18 cellular contexts compared by ENCODE assay signal in genomic region chr7:46939558-46939957, GRCh38.
DNase-seq lines count a peak whose midpoint lies in the region; ATAC-seq and TF ChIP-seq lines count a peak whose summit lies in the region.
"Had no signal": no experiment of that assay in that cellular context is flagged by ENCODE, and none has a peak within 500 bp of the region (broad histone marks: within the 10 kb centered on the region; RNA-seq: fewer than 3 reads in every experiment).

No MANE protein-coding gene starts in this region.

- TF ChIP-seq CTCF in OCI-LY3 (IDR thresholded peaks at IDR 0.05; ENCODE audit: low read depth, low read length), result no peak

- peaks cover 8% of the 10 kb centered on the region for H3K9me3 Mint-ChIP-seq in activated naive CD4-positive, alpha-beta T cell treated with anti-CD3 and anti-CD28 coated beads, Interleukin-2, amount 10 ng/mL, durations not matched to agents 7 days and 5 days
- H3K9me3 Mint-ChIP-seq in activated naive CD4-positive, alpha-beta T cell treated with anti-CD3 and anti-CD28 coated beads for 36 hours, result no peaks in the 10 kb centered on the region

- ATAC-seq in GM18505 (IDR thresholded peaks at IDR 0.05; ENCODE audit: unreplicated experiment), result no peak

- peaks cover 6% of the 10 kb centered on the region for H3K4me1 ChIP-seq in Karpas-422 (ENCODE audit: low read length)
- H3K4me1 ChIP-seq in OCI-LY3 (ENCODE audit: low read length), result peaks cover 56% of the 10 kb centered on the region

- no peak overlapping the region for H3K4me3 ChIP-seq in Karpas-422 (ENCODE audit: low read length)
- H3K4me3 ChIP-seq in OCI-LY3 (ENCODE audit: low read length), result peak overlapping the region; percentile 60
- H3K4me3 ChIP-seq: MG63, SJCRH30 had no signal

- peak overlapping the region; percentile 2 for H3K27ac Mint-ChIP-seq in activated naive CD4-positive, alpha-beta T cell treated with anti-CD3 and anti-CD28 coated beads, Interleukin-2, amount 10 ng/mL, durations not matched to agents 7 days and 5 days
- no peak overlapping the region for H3K27ac Mint-ChIP-seq in activated naive CD4-positive, alpha-beta T cell treated with anti-CD3 and anti-CD28 coated beads for 36 hours
- H3K27ac Mint-ChIP-seq: CD4-positive, alpha-beta memory T cell had no signal

- H3K36me3 ChIP-seq in Karpas-422 (ENCODE audit: insufficient read depth, low read length) (no peaks in the 10 kb centered on the region), OCI-LY3 (replicated peaks; ENCODE audit: low read depth, low read length) (peaks cover 4% of the 10 kb centered on the region)
- H3K36me3 ChIP-seq: MG63, SJCRH30 had no signal

- H3K4me2 ChIP-seq in Karpas-422 (ENCODE audit: low read depth, low read length, poor library complexity, severe bottlenecking), result no peak overlapping the region
- H3K4me2 ChIP-seq in OCI-LY3 (ENCODE audit: low read length), result peak overlapping the region; percentile 91

- no peak for TF ChIP-seq POLR2A in GM18505 (IDR thresholded peaks at IDR 0.05; ENCODE audit: borderline replicate concordance, extremely low read depth, insufficient read depth, insufficient read length)

- intact Hi-C loops in activated naive CD4-positive, alpha-beta T cell treated with anti-CD3 and anti-CD28 coated beads for 36 hours (cut with micrococcal nuclease), result no loop called here

- H3K9me2 ChIP-seq in Karpas-422 (replicated peaks; ENCODE audit: insufficient read depth, low read length), result no peaks in the 10 kb centered on the region

- no peak overlapping the region for H3K27ac ChIP-seq in Karpas-422 (ENCODE audit: low read length)
- peak overlapping the region; percentile 75 for H3K27ac ChIP-seq in OCI-LY3 (ENCODE audit: low read length)
- H3K27ac ChIP-seq: RWPE1, SJCRH30 had no signal

- H3K27me3 ChIP-seq in Karpas-422 (ENCODE audit: low read length) (no peaks in the 10 kb centered on the region), OCI-LY3 (ENCODE audit: low read depth, low read length) (no peaks in the 10 kb centered on the region)
- H3K27me3 ChIP-seq: MG63, SJCRH30 had no signal

- H3K4me1 Mint-ChIP-seq in activated naive CD4-positive, alpha-beta T cell treated with anti-CD3 and anti-CD28 coated beads, Interleukin-2, amount 10 ng/mL, durations not matched to agents 7 days and 5 days, result no peaks in the 10 kb centered on the region
- H3K4me1 Mint-ChIP-seq in activated naive CD4-positive, alpha-beta T cell treated with anti-CD3 and anti-CD28 coated beads for 36 hours (ENCODE audit: low read depth), result no peaks in the 10 kb centered on the region
- H3K4me1 Mint-ChIP-seq: CD4-positive, alpha-beta memory T cell had no signal

- no peak overlapping the region for H3K9ac ChIP-seq in Karpas-422 (ENCODE audit: low read length)
- peak overlapping the region; percentile 48; the same call in 1 of the 2 replicates for H3K9ac ChIP-seq in OCI-LY3 (ENCODE audit: low read length)

- H4K20me1 ChIP-seq in Karpas-422 (ENCODE audit: insufficient read depth, low read depth, low read length) (no peaks in the 10 kb centered on the region), OCI-LY3 (ENCODE audit: insufficient read depth, low read length) (no peaks in the 10 kb centered on the region)

- no peaks in the 10 kb centered on the region for H3K9me3 ChIP-seq in Karpas-422 (ENCODE audit: low read length)
- no peaks in the 10 kb centered on the region for H3K9me3 ChIP-seq in OCI-LY3 (ENCODE audit: insufficient read depth, low read length)
- H3K9me3 ChIP-seq: MG63, SJCRH30 had no signal

- no peaks in the 10 kb centered on the region for H3K79me2 ChIP-seq in Karpas-422 (ENCODE audit: low read length)
- no peaks in the 10 kb centered on the region for H3K79me2 ChIP-seq in OCI-LY3 (ENCODE audit: low read length)

- no peaks in the 10 kb centered on the region for H3K36me3 Mint-ChIP-seq in activated naive CD4-positive, alpha-beta T cell treated with anti-CD3 and anti-CD28 coated beads, Interleukin-2, amount 10 ng/mL, durations not matched to agents 7 days and 5 days
- H3K36me3 Mint-ChIP-seq in activated naive CD4-positive, alpha-beta T cell treated with anti-CD3 and anti-CD28 coated beads for 36 hours (ENCODE audit: low read depth), result no peaks in the 10 kb centered on the region
- H3K36me3 Mint-ChIP-seq: CD4-positive, alpha-beta memory T cell had no signal

- H3K4me3 Mint-ChIP-seq in activated naive CD4-positive, alpha-beta T cell treated with anti-CD3 and anti-CD28 coated beads, Interleukin-2, amount 10 ng/mL, durations not matched to agents 7 days and 5 days, result no peak overlapping the region
- H3K4me3 Mint-ChIP-seq in activated naive CD4-positive, alpha-beta T cell treated with anti-CD3 and anti-CD28 coated beads for 36 hours, result no peak overlapping the region
- H3K4me3 Mint-ChIP-seq: CD4-positive, alpha-beta memory T cell had no signal

- CTCF ChIA-PET in activated naive CD4-positive, alpha-beta T cell treated with anti-CD3 and anti-CD28 coated beads, Interleukin-2, amount 10 ng/mL, durations not matched to agents 7 days and 5 days (lab: Charles Lee), result no interaction called here
- CTCF ChIA-PET in activated naive CD4-positive, alpha-beta T cell treated with anti-CD3 and anti-CD28 coated beads for 36 hours (lab: Charles Lee), result no interaction called here

- H2AFZ ChIP-seq in Karpas-422 (ENCODE audit: low read length) (no peak overlapping the region), OCI-LY3 (ENCODE audit: low read depth, low read length) (peak overlapping the region; percentile 3; the same call in 1 of the 2 replicates)

- DNase-seq in activated naive CD4-positive, alpha-beta T cell treated with anti-CD3 and anti-CD28 coated beads, Interleukin-2, amount 10 ng/mL, durations not matched to agents 7 days and 5 days, result no peak
- no peak for DNase-seq in activated naive CD4-positive, alpha-beta T cell treated with anti-CD3 and anti-CD28 coated beads for 36 hours
- DNase-seq in Karpas-422 (peak; percentile 69), iPS-NIHi11 (ENCODE audit: low spot score) (no peak), NK-92 (lab: John Stamatoyannopoulos, UW; ENCODE audit: unreplicated experiment) (no peak)
- DNase-seq: AML-193; CD4-positive, alpha-beta memory T cell; DMS79 treated with DMSO at 0.1 percent for 48 hours; GDM1; KG1; MG63; NCI-H1436; NCI-H345; NCI-H526 treated with DMSO at 0.1 percent for 48 hours; SJCRH30 had no signal

- no peaks in the 10 kb centered on the region for H3K27me3 Mint-ChIP-seq in activated naive CD4-positive, alpha-beta T cell treated with anti-CD3 and anti-CD28 coated beads, Interleukin-2, amount 10 ng/mL, durations not matched to agents 7 days and 5 days
- no peaks in the 10 kb centered on the region for H3K27me3 Mint-ChIP-seq in activated naive CD4-positive, alpha-beta T cell treated with anti-CD3 and anti-CD28 coated beads for 36 hours (ENCODE audit: low read depth)
- H3K27me3 Mint-ChIP-seq: CD4-positive, alpha-beta memory T cell had no signal
